In the genomic region with DNA sequence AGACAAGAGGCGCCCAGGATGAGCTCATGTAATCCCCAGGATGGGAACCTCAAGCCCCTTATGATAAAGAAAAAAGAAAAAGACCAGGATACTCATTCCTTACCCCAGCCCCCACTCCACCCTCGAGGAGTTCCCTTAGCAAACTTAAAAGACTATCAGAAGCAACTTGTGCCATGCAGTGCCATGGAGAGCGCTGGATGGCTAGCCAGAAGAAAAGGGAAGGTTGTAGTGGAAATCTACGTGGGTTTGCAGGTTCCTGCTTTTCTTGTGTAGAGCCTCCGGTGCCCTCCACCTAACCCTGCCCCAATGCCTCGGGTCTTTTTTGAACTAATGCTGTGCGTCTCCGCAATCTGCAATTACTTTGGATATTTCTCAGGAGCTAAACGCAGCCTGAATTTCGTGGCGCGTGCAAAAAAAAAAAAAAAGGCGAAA, we compare ENCODE assay signal across 11 cellular contexts. TPM values are rescaled to one million over a fixed set of nuclear protein-coding genes. Genes with fewer than 3 reads are reported as not detected.
DNase-seq lines count a peak whose midpoint lies in the region; ATAC-seq and TF ChIP-seq lines count a peak whose summit lies in the region.
"Had no signal": no experiment of that assay in that cellular context is flagged by ENCODE, and none has a peak within 500 bp of the region (broad histone marks: within the 10 kb centered on the region; RNA-seq: fewer than 3 reads in every experiment).

No MANE protein-coding gene starts in this region.

- CTCF ChIA-PET in activated naive CD4-positive, alpha-beta T cell treated with anti-CD3 and anti-CD28 coated beads for 36 hours (lab: Charles Lee): interaction anchor here (0.6 to 2.8 kb wide), 4 partner anchors 9 to 267 kb away, joined by 3 to 10 read pairs (median 4); no protein-coding TSS in a partner anchor

- ATAC-seq in GM18907 (IDR thresholded peaks at IDR 0.05; ENCODE audit: unreplicated experiment): no peak
- no peak for ATAC-seq in HG03045 (IDR thresholded peaks at IDR 0.05; ENCODE audit: unreplicated experiment)

- no peak overlapping the region for H3K4me3 Mint-ChIP-seq in endodermal cell
- no peak overlapping the region for H3K4me3 Mint-ChIP-seq in activated naive CD4-positive, alpha-beta T cell treated with anti-CD3 and anti-CD28 coated beads for 36 hours
- H3K4me3 Mint-ChIP-seq: activated T-cell treated with anti-CD3 and anti-CD28 coated beads, Interleukin-2, amount 50 U/mL, for 24 hours had no signal

- no peak for TF ChIP-seq RAD21 in neural cell (conservative IDR thresholded peaks at IDR 0.05)

- DNase-seq in DMS53 (lab: John Stamatoyannopoulos, UW) (peak; percentile 53), endodermal cell (peak; percentile 63), NCI-H1048 (lab: John Stamatoyannopoulos, UW) (no peak)
- DNase-seq in activated naive CD4-positive, alpha-beta T cell treated with anti-CD3 and anti-CD28 coated beads for 36 hours: no peak
- DNase-seq: activated T-cell treated with anti-CD3 and anti-CD28 coated beads, Interleukin-2, amount 50 U/mL, for 24 hours; cortex of kidney; NCI-H2081 had no signal

- H3K36me3 ChIP-seq in Loucy (ENCODE audit: insufficient read depth, low read length) (no peaks in the 10 kb centered on the region), endodermal cell (ENCODE audit: control insufficient read depth, insufficient read depth, low read length) (no peaks in the 10 kb centered on the region), neural cell (ENCODE audit: insufficient read depth, low read length) (no peaks in the 10 kb centered on the region)

- H3K9ac ChIP-seq in Loucy (ENCODE audit: low read depth, low read length, poor library complexity, severe bottlenecking) (peak overlapping the region; percentile 29), endodermal cell (ENCODE audit: extremely low read depth, low read length, poor library complexity, severe bottlenecking) (no peak overlapping the region), neural cell (ENCODE audit: low read length) (no peak overlapping the region)

- H3K27me3 Mint-ChIP-seq in endodermal cell (ENCODE audit: insufficient read depth): peaks cover 32% of the 10 kb centered on the region
- H3K27me3 Mint-ChIP-seq in activated naive CD4-positive, alpha-beta T cell treated with anti-CD3 and anti-CD28 coated beads for 36 hours (ENCODE audit: low read depth): peaks cover 33% of the 10 kb centered on the region

- intact Hi-C loops in activated naive CD4-positive, alpha-beta T cell treated with anti-CD3 and anti-CD28 coated beads for 36 hours (cut with micrococcal nuclease): no loop called here

- WGBS in endodermal cell (ENCODE audit: insufficient coverage in 1 of 2, insufficient read length in 1 of 2), 2 experiments: 0 to 2% methylated on average over 3 to 13 of the region's 13 CpGs

- no peaks in the 10 kb centered on the region for H3F3A ChIP-seq in Loucy (ENCODE audit: low read depth)
- H3F3A ChIP-seq in neural cell (ENCODE audit: insufficient read depth, low read length, poor library complexity, severe bottlenecking): peaks cover 4% of the 10 kb centered on the region

- TF ChIP-seq EP300 in neural cell (conservative IDR thresholded peaks at IDR 0.05; ENCODE audit: poor library complexity, severe bottlenecking): no peak

- H3K27ac ChIP-seq in endodermal cell (ENCODE audit: low read depth, low read length): no peak overlapping the region
- H3K27ac ChIP-seq in neural cell (ENCODE audit: low read length): no peak overlapping the region

- H3K27ac Mint-ChIP-seq in endodermal cell: no peak overlapping the region
- no peak overlapping the region for H3K27ac Mint-ChIP-seq in activated naive CD4-positive, alpha-beta T cell treated with anti-CD3 and anti-CD28 coated beads for 36 hours
- H3K27ac Mint-ChIP-seq: activated T-cell treated with anti-CD3 and anti-CD28 coated beads, Interleukin-2, amount 50 U/mL, for 24 hours had no signal

- H4K20me1 ChIP-seq in Loucy (ENCODE audit: insufficient read depth, low read length, poor library complexity, severe bottlenecking): no peaks in the 10 kb centered on the region
- H4K20me1 ChIP-seq in neural cell (ENCODE audit: insufficient read depth): no peaks in the 10 kb centered on the region

- H3K27me3 ChIP-seq in Loucy (ENCODE audit: insufficient read depth, low read length, poor library complexity, severe bottlenecking): peaks cover 10% of the 10 kb centered on the region
- H3K27me3 ChIP-seq in endodermal cell (ENCODE audit: control insufficient read depth, insufficient read depth, low read length, poor library complexity, severe bottlenecking): peaks cover 99% of the 10 kb centered on the region
- peaks cover 38% of the 10 kb centered on the region for H3K27me3 ChIP-seq in neural cell (ENCODE audit: insufficient read depth, low read depth, low read length)

- H3K36me3 Mint-ChIP-seq in endodermal cell (ENCODE audit: low read depth): no peaks in the 10 kb centered on the region
- no peaks in the 10 kb centered on the region for H3K36me3 Mint-ChIP-seq in activated naive CD4-positive, alpha-beta T cell treated with anti-CD3 and anti-CD28 coated beads for 36 hours (ENCODE audit: low read depth)

- H2AFZ ChIP-seq in Loucy (ENCODE audit: low read length) (peak overlapping the region; percentile 24), neural cell (ENCODE audit: low read depth, low read length) (no peak overlapping the region)

- H3K9me3 ChIP-seq in Loucy (ENCODE audit: insufficient read depth, low read depth, low read length): no peaks in the 10 kb centered on the region
- no peaks in the 10 kb centered on the region for H3K9me3 ChIP-seq in endodermal cell (ENCODE audit: control insufficient read depth, low read length)
- no peaks in the 10 kb centered on the region for H3K9me3 ChIP-seq in neural cell (ENCODE audit: low read length)

- H3K9me2 ChIP-seq in Loucy (replicated peaks; ENCODE audit: low read depth, low read length) (no peaks in the 10 kb centered on the region), neural cell (ENCODE audit: insufficient read depth, low read length) (no peaks in the 10 kb centered on the region)

- H3K9me3 Mint-ChIP-seq in endodermal cell: no peaks in the 10 kb centered on the region
- H3K9me3 Mint-ChIP-seq in activated naive CD4-positive, alpha-beta T cell treated with anti-CD3 and anti-CD28 coated beads for 36 hours: no peaks in the 10 kb centered on the region
- H3K9me3 Mint-ChIP-seq: activated T-cell treated with anti-CD3 and anti-CD28 coated beads, Interleukin-2, amount 50 U/mL, for 24 hours had no signal

- peaks cover 12% of the 10 kb centered on the region for H3K4me1 Mint-ChIP-seq in endodermal cell
- no peaks in the 10 kb centered on the region for H3K4me1 Mint-ChIP-seq in activated naive CD4-positive, alpha-beta T cell treated with anti-CD3 and anti-CD28 coated beads for 36 hours (ENCODE audit: low read depth)

- H3K79me2 ChIP-seq in Loucy (ENCODE audit: insufficient read depth, low read length) (no peaks in the 10 kb centered on the region), neural cell (replicated peaks; ENCODE audit: insufficient read depth, low read length) (no peaks in the 10 kb centered on the region)

- TF ChIP-seq CTCF in Loucy (conservative IDR thresholded peaks at IDR 0.05; ENCODE audit: low read length) (no peak), endodermal cell (conservative IDR thresholded peaks at IDR 0.05) (no peak), neural cell (IDR thresholded peaks at IDR 0.05; ENCODE audit: poor library complexity, severe bottlenecking) (no peak)

- peak overlapping the region; percentile 69 for H3K4me3 ChIP-seq in Loucy (ENCODE audit: low read length, poor library complexity, severe bottlenecking)
- H3K4me3 ChIP-seq in endodermal cell (ENCODE audit: low read length): peak overlapping the region; percentile 74
- H3K4me3 ChIP-seq in neural cell (ENCODE audit: low read length): peak overlapping the region; percentile 45

- peaks cover 5% of the 10 kb centered on the region for H3K4me1 ChIP-seq in Loucy (ENCODE audit: insufficient read depth, low read length, poor library complexity, severe bottlenecking)
- H3K4me1 ChIP-seq in endodermal cell (ENCODE audit: control insufficient read depth, insufficient read depth, low read length): no peaks in the 10 kb centered on the region

- H3K4me2 ChIP-seq in Loucy (ENCODE audit: low read depth, low read length, poor library complexity, severe bottlenecking): peak overlapping the region; percentile 74
- H3K4me2 ChIP-seq in neural cell (ENCODE audit: low read length): no peak overlapping the region

TF ChIP-seq in neural cell, 6 proteins besides CTCF, POLR2A, EP300 and RAD21:
- TF ChIP-seq POLR2AphosphoS5 (IDR thresholded peaks at IDR 0.05) (no peak), SMC3 (conservative IDR thresholded peaks at IDR 0.05; ENCODE audit: poor library complexity) (no peak)
TF ChIP-seq in neural cell: peak in this region for 0.

RNA-seq across cellular contexts. Expression of gene BCL11A, which starts 16.2 kb away (rescaled TPM):
- 10 to 100 TPM; 14.7 to 16.3 TPM for total RNA-seq in endodermal cell
- polyA plus RNA-seq in endodermal cell (2013, experiment 1 of 2): 45.3 TPM
- 38.5 TPM for polyA plus RNA-seq in endodermal cell (2013, experiment 2 of 2)
- 44.0 and 54.2 TPM in 2 replicates for polyA plus RNA-seq in neural cell
- polyA minus RNA-seq in neural cell: 117 and 150 TPM in 2 replicates
- under 1 TPM; 0.52 to 0.67 TPM for total RNA-seq in activated naive CD4-positive, alpha-beta T cell treated with anti-CD3 and anti-CD28 coated beads for 36 hours

Comparison
In these comparisons a context has a peak if more than half of its experiments do, and no peak if none do; other contexts are left out.
1. DNase-seq: peak in DMS53 (single experiment) and endodermal cell (single experiment); none in NCI-H1048 (single experiment) and activated naive CD4-positive, alpha-beta T cell treated with anti-CD3 and anti-CD28 coated beads for 36 hours (single experiment).
2. RNA of gene BCL11A, which starts 16.2 kb away (total RNA-seq): 14.7 to 16.3 TPM in endodermal cell; 0.52 to 0.67 TPM in activated naive CD4-positive, alpha-beta T cell treated with anti-CD3 and anti-CD28 coated beads for 36 hours; every median in the first group is over 4 times any median in the second.
3. Peak in every context shown above with its lines, with median percentiles within 50 percentile points of each other: H3K4me3 ChIP-seq.